9 cellular contexts compared by ENCODE assay signal in the genomic region with DNA sequence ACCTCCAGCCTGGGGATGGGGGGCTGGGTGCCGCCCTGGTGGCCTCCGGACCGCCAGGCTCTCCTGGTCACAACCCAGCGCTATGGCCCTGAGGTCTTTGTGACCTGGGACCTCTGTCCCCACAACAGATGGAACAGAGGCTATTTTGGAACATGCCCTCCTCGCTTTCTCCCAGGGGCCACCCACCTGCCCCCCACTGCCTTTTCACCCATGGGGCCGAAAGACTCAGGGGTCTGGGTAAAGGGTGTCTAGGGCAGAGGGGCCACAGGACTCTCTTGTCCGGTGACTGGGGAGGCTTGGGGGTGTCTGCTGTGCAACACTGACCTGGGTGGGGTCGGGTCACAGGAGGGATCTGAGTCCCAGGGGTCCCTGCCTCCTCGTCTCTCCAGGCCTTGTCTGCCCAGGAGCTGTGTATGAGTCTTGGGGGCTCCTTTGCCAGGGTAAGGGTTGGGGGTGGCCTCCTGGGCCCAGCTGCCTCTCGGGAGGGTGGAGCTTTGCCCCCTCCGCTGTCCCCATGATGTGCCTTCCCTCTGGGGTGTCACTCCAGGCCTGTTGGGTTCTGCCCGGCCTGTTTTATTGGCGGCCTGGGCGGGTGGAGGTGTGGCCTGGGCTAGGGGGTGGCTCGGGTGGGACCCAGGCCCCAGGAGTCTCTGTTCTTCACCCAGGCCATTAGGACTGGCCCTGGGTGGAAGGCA. TPM values are rescaled to one million over a fixed set of nuclear protein-coding genes. Genes with fewer than 3 reads are reported as not detected.
DNase-seq lines count a peak whose midpoint lies in the region; ATAC-seq and TF ChIP-seq lines count a peak whose summit lies in the region.
"Had no signal": no experiment of that assay in that cellular context is flagged by ENCODE, and none has a peak within 500 bp of the region (broad histone marks: within the 10 kb centered on the region; RNA-seq: fewer than 3 reads in every experiment).

No MANE protein-coding gene starts in this region.

- no peak for ATAC-seq in GM21526 (IDR thresholded peaks at IDR 0.05; ENCODE audit: low FRiP score, unreplicated experiment)

- TF ChIP-seq CTCF in WERI-Rb-1 (IDR thresholded peaks at IDR 0.05; ENCODE audit: low read depth, low read length) (no peak), smooth muscle cell (IDR thresholded peaks at IDR 0.05; ENCODE audit: borderline replicate concordance, insufficient read depth, poor library complexity, severe bottlenecking) (no peak)

- no peaks in the 10 kb centered on the region for H3K27me3 ChIP-seq in GM23248 (replicated peaks; ENCODE audit: insufficient read depth)
- H3K27me3 ChIP-seq in WERI-Rb-1 (ENCODE audit: insufficient read depth, low read depth, severe bottlenecking): no peaks in the 10 kb centered on the region
- no peaks in the 10 kb centered on the region for H3K27me3 ChIP-seq in iPS-15b (ENCODE audit: control insufficient read depth, insufficient read depth, low read length)
- H3K27me3 ChIP-seq in smooth muscle cell (ENCODE audit: low read depth): no peaks in the 10 kb centered on the region
- H3K27me3 ChIP-seq: ovary had no signal

- no peak overlapping the region for H3K27ac ChIP-seq in GM23248
- peak overlapping the region; percentile 92; the same call in 1 of the 2 replicates for H3K27ac ChIP-seq in WERI-Rb-1
- H3K27ac ChIP-seq in smooth muscle cell (ENCODE audit: low read depth): peak overlapping the region; percentile 89

- H3K4me3 ChIP-seq in GM23248: 0 out of 2 replicates have a peak overlapping the region, but pooled peaks have one; percentile 78
- peak overlapping the region; percentile 72 for H3K4me3 ChIP-seq in WERI-Rb-1 (ENCODE audit: low read depth, low read length)
- peak overlapping the region; percentile 48 for H3K4me3 ChIP-seq in iPS-15b (ENCODE audit: low read depth, low read length)
- peak overlapping the region; percentile 99 for H3K4me3 ChIP-seq in smooth muscle cell

- H3K36me3 ChIP-seq in GM23248 (ENCODE audit: low read depth) (0 out of 2 replicates have a peak, but pooled peaks cover 4% of the 10 kb centered on the region), WERI-Rb-1 (peaks cover 37% of the 10 kb centered on the region), iPS-15b (ENCODE audit: control insufficient read depth, insufficient read depth, low read length) (peaks cover 21% of the 10 kb centered on the region), smooth muscle cell (ENCODE audit: low read depth) (no peaks in the 10 kb centered on the region)
- H3K36me3 ChIP-seq: ovary had no signal

- peak overlapping the region; percentile 80; the same call in 1 of the 2 replicates for H3K9ac ChIP-seq in GM23248
- H3K9ac ChIP-seq in iPS-15b (ENCODE audit: low read depth, low read length): no peak overlapping the region
- peak overlapping the region; percentile 94 for H3K9ac ChIP-seq in smooth muscle cell (ENCODE audit: low read depth)

- H3K9me3 ChIP-seq in GM23248 (ENCODE audit: low read depth) (no peaks in the 10 kb centered on the region), WERI-Rb-1 (ENCODE audit: severe bottlenecking) (no peaks in the 10 kb centered on the region), iPS-15b (ENCODE audit: control insufficient read depth, insufficient read depth, low read length) (no peaks in the 10 kb centered on the region), smooth muscle cell (replicated peaks; ENCODE audit: low read depth) (no peaks in the 10 kb centered on the region)
- H3K9me3 ChIP-seq: ovary had no signal

- no peaks in the 10 kb centered on the region for H3K9me2 ChIP-seq in GM23248 (ENCODE audit: insufficient read depth)

- peak overlapping the region; percentile 45 for H3K4me2 ChIP-seq in GM23248 (ENCODE audit: unreplicated experiment)
- H3K4me2 ChIP-seq in smooth muscle cell: peak overlapping the region; percentile 99

- in situ Hi-C loops in GM23248 (cut with MboI): no loop called here

- H3F3A ChIP-seq in GM23248 (ENCODE audit: insufficient read depth) (no peaks in the 10 kb centered on the region), smooth muscle cell (ENCODE audit: low read depth) (peaks cover 19% of the 10 kb centered on the region)

- H4K20me1 ChIP-seq in GM23248 (ENCODE audit: insufficient read depth) (no peaks in the 10 kb centered on the region), smooth muscle cell (ENCODE audit: low read depth) (peaks cover 49% of the 10 kb centered on the region)

- H2AFZ ChIP-seq in GM23248: no peak overlapping the region
- H2AFZ ChIP-seq in smooth muscle cell (ENCODE audit: low read depth): no peak overlapping the region

- H3K79me2 ChIP-seq in GM23248 (ENCODE audit: insufficient read depth): peaks cover 53% of the 10 kb centered on the region
- peaks cover 78% of the 10 kb centered on the region for H3K79me2 ChIP-seq in smooth muscle cell (ENCODE audit: low read depth)

- H3K4me1 ChIP-seq in GM23248 (ENCODE audit: insufficient read depth) (peaks cover 6% of the 10 kb centered on the region; the same call in 1 of the 2 replicates), iPS-15b (ENCODE audit: control insufficient read depth, insufficient read depth, low read length) (peaks cover 2% of the 10 kb centered on the region), smooth muscle cell (ENCODE audit: low read depth) (peaks cover 8% of the 10 kb centered on the region)

- WGBS in GM23248 (ENCODE audit: low coverage in 1 of 2, low lambda C conversion rate in 2 of 2, missing lambda C conversion rate in 2 of 2), 2 experiments: 72 to 76% methylated on average over 14 to 15 of the region's 15 CpGs
- WGBS in smooth muscle cell (ENCODE audit: low lambda C conversion rate): 34% methylated on average over 7 of the region's 15 CpGs

- DNase-seq in GM23248 (no peak), WERI-Rb-1 (no peak), smooth muscle cell (lab: John Stamatoyannopoulos, UW; ENCODE audit: unreplicated experiment) (no peak), NCI-H1092 treated with DMSO at 0.1 percent for 48 hours (lab: John Stamatoyannopoulos, UW) (no peak), NCI-H1417 (lab: John Stamatoyannopoulos, UW) (no peak), foreskin melanocyte (no peak)

RNA-seq across cellular contexts. Expression of gene ARID3A, which starts 2.0 kb away (rescaled TPM):
- 6.7 and 8.5 TPM in 2 replicates for total RNA-seq in GM23248 (2014; rRNA removed; shearing (Covaris generic))
- polyA plus RNA-seq in GM23248 (2016; fragmentation: Nextera tagmentation; extraction: Ambion mirVana) (2.4 and 2.8 TPM in 2 replicates), smooth muscle cell (45.7 and 75.2 TPM in 2 replicates)
- 50.3 TPM in 2 replicates for total RNA-seq in smooth muscle cell

RNA-seq across cellular contexts. Expression of gene KISS1R, which starts 10.7 kb away (rescaled TPM):
- total RNA-seq in GM23248 (2014; rRNA removed; shearing (Covaris generic)): not detected in 2 replicates
- polyA plus RNA-seq in GM23248 (2016; fragmentation: Nextera tagmentation; extraction: Ambion mirVana): not detected in 2 replicates
- 0.27 TPM in 1 of 2 replicates, not detected in the other for total RNA-seq in smooth muscle cell
- 0.61 and 1.4 TPM in 2 replicates for polyA plus RNA-seq in smooth muscle cell
- polyA plus RNA-seq: ovary had no signal

RNA-seq across cellular contexts. Expression of gene R3HDM4, which starts 14.8 kb away (rescaled TPM):
- 41.6 and 50.9 TPM in 2 replicates for total RNA-seq in GM23248 (2014; rRNA removed; shearing (Covaris generic))
- 52.7 and 58.1 TPM in 2 replicates for polyA plus RNA-seq in GM23248 (2016; fragmentation: Nextera tagmentation; extraction: Ambion mirVana)
- total RNA-seq in smooth muscle cell: 25.9 and 42.3 TPM in 2 replicates
- polyA plus RNA-seq in smooth muscle cell: 69.4 and 70.5 TPM in 2 replicates

RNA-seq across cellular contexts. Expression of gene RNU6-9, which starts 34.6 kb away (rescaled TPM):
- not detected in 2 replicates for total RNA-seq in GM23248 (2014; rRNA removed; shearing (Covaris generic))
- polyA plus RNA-seq in GM23248 (2016; fragmentation: Nextera tagmentation; extraction: Ambion mirVana) (not detected in 2 replicates), smooth muscle cell (not detected in 2 replicates)
- total RNA-seq in smooth muscle cell: not detected in 2 replicates
- total RNA-seq: ovary had no signal
- polyA plus RNA-seq: ovary had no signal

RNA-seq across cellular contexts. Expression of gene MED16, which starts 34.9 kb away (rescaled TPM):
- total RNA-seq in GM23248 (2014; rRNA removed; shearing (Covaris generic)): 20.9 and 26.6 TPM in 2 replicates
- polyA plus RNA-seq in GM23248 (2016; fragmentation: Nextera tagmentation; extraction: Ambion mirVana) (66.5 and 66.9 TPM in 2 replicates), smooth muscle cell (86.8 and 87.1 TPM in 2 replicates)
- total RNA-seq in smooth muscle cell: 19.0 and 25.2 TPM in 2 replicates

Comparison
In these comparisons a context has a peak if more than half of its experiments do, and no peak if none do; other contexts are left out.
1. H3K4me3 ChIP-seq: peak in every context shown above with its lines; median percentile 99 in smooth muscle cell; 78 in GM23248; 72 in WERI-Rb-1; 48 in iPS-15b.